In the genomic region with DNA sequence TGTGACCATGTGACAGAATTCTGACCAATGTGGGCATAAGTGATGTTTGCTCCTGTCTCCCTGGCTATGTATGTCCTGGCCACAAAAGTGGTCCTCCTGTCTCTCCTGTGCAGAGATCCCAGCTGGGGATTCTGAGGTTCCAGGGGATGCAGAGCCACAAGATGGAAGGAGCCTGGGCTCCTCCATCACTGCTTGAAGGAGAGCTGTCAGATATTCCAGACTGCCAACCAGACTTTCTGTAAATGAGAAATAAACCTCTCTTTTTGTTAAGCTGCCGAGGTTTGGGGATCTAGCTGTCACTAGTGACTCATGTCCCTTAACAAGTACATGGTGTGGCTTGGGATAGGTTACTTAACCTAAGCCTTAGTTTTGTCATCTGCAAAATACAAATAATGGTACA, we compare ENCODE assay signal across 32 cellular contexts. TPM values are rescaled to one million over a fixed set of nuclear protein-coding genes. Genes with fewer than 3 reads are reported as not detected.
"Had no signal": no experiment of that assay in that cellular context is flagged by ENCODE, and none has a peak within 500 bp of the region (broad histone marks: within the 10 kb centered on the region; RNA-seq: fewer than 3 reads in every experiment).

No MANE protein-coding gene starts in this region.

- H3K9me3 Mint-ChIP-seq: central memory CD8-positive, alpha-beta T cell had no signal

- DNase-seq: activated CD4-positive, alpha-beta T cell treated with anti-CD3 and anti-CD28 coated beads for 36 hours; activated CD4-positive, alpha-beta T cell treated with anti-CD3 and anti-CD28 coated beads, Interleukin-2, amount 10 ng/mL, durations not matched to agents 7 days and 5 days; activated CD4-positive, alpha-beta T cell treated with anti-CD3 and anti-CD28 coated beads, Interleukin-2, amount 50 U/mL, for 48 hours; activated CD8-positive, alpha-beta memory T cell treated with anti-CD3 and anti-CD28 coated beads, Interleukin-2, amount 50 U/mL, for 4 hours; activated CD8-positive, alpha-beta T cell treated with anti-CD3 and anti-CD28 coated beads, Interleukin-2, amount 10 ng/mL, durations not matched to agents 7 days and 5 days; activated effector memory CD4-positive, alpha-beta T cell treated with Interleukin-2 at 50 U/mL for 16 hours; activated naive CD4-positive, alpha-beta T cell treated with anti-CD3 and anti-CD28 coated beads, Interleukin-2, amount 10 ng/mL, durations not matched to agents 7 days and 5 days; activated naive CD8-positive, alpha-beta T cell treated with anti-CD3 and anti-CD28 coated beads, Interleukin-2, amount 50 U/mL, for 24 hours; activated T-cell treated with anti-CD3 and anti-CD28 coated beads, Interleukin-2, amount 50 U/mL, for 48 hours; anterior cingulate cortex; brain microvascular endothelial cell; MM.1S; MV-4-11; NCI-H1092 treated with DMSO at 0.1 percent for 48 hours; NCI-H1417; NCI-H187 treated with DMSO at 0.1 percent for 48 hours; NCI-H2081 treated with DMSO at 0.1 percent for 48 hours; NCI-H345; NCI-H524 treated with DMSO at 0.1 percent for 48 hours; SHP77; SJCRH30; T1000 had no signal

- H3K27me3 Mint-ChIP-seq: activated CD4-positive, alpha-beta T cell treated with anti-CD3 and anti-CD28 coated beads for 36 hours; activated CD4-positive, alpha-beta T cell treated with anti-CD3 and anti-CD28 coated beads, Interleukin-2, amount 10 ng/mL, durations not matched to agents 7 days and 5 days; activated naive CD8-positive, alpha-beta T cell; activated naive CD8-positive, alpha-beta T cell treated with anti-CD3 and anti-CD28 coated beads, Interleukin-2, amount 50 U/mL, for 24 hours; central memory CD8-positive, alpha-beta T cell had no signal

- H3K27ac ChIP-seq: brain microvascular endothelial cell, cardiac muscle cell, SJCRH30, SK-N-MC had no signal

- H3K9me3 ChIP-seq: SJCRH30 had no signal

- H3K4me1 Mint-ChIP-seq: activated CD4-positive, alpha-beta T cell treated with anti-CD3 and anti-CD28 coated beads for 36 hours; activated CD4-positive, alpha-beta T cell treated with anti-CD3 and anti-CD28 coated beads, Interleukin-2, amount 10 ng/mL, durations not matched to agents 7 days and 5 days; activated naive CD4-positive, alpha-beta T cell treated with anti-CD3 and anti-CD28 coated beads, Interleukin-2, amount 10 ng/mL, durations not matched to agents 7 days and 5 days; activated naive CD8-positive, alpha-beta T cell treated with anti-CD3 and anti-CD28 coated beads, Interleukin-2, amount 50 U/mL, for 24 hours; central memory CD8-positive, alpha-beta T cell had no signal

- H3K27me3 ChIP-seq: brain microvascular endothelial cell, cardiac muscle cell, SJCRH30 had no signal

- H3K4me1 ChIP-seq: SJCRH30 had no signal

- H3K36me3 ChIP-seq: brain microvascular endothelial cell, cardiac muscle cell, SJCRH30 had no signal

- H3K36me3 Mint-ChIP-seq: activated naive CD8-positive, alpha-beta T cell had no signal

- H3K27ac Mint-ChIP-seq: activated CD4-positive, alpha-beta T cell treated with anti-CD3 and anti-CD28 coated beads for 36 hours; activated CD4-positive, alpha-beta T cell treated with anti-CD3 and anti-CD28 coated beads, Interleukin-2, amount 10 ng/mL, durations not matched to agents 7 days and 5 days; activated CD8-positive, alpha-beta T cell treated with anti-CD3 and anti-CD28 coated beads, Interleukin-2, amount 10 ng/mL, durations not matched to agents 7 days and 5 days; activated naive CD4-positive, alpha-beta T cell treated with anti-CD3 and anti-CD28 coated beads, Interleukin-2, amount 10 ng/mL, durations not matched to agents 7 days and 5 days; activated naive CD8-positive, alpha-beta T cell; activated naive CD8-positive, alpha-beta T cell treated with anti-CD3 and anti-CD28 coated beads, Interleukin-2, amount 50 U/mL, for 24 hours had no signal

- ATAC-seq: activated CD4-positive, alpha-beta T cell treated with anti-CD3 and anti-CD28 coated beads for 36 hours; activated CD4-positive, CD25-positive, alpha-beta regulatory T cell treated with anti-CD3 and anti-CD28 coated beads, Interleukin-2, amount 50 U/mL, for 24 hours; activated CD8-positive, alpha-beta T cell treated with anti-CD3 and anti-CD28 coated beads, Interleukin-2, amount 10 ng/mL, durations not matched to agents 7 days and 5 days; activated naive CD8-positive, alpha-beta T cell treated with anti-CD3 and anti-CD28 coated beads, Interleukin-2, amount 50 U/mL, for 24 hours; Panc1 had no signal

- H3K4me3 Mint-ChIP-seq: activated CD4-positive, alpha-beta T cell treated with anti-CD3 and anti-CD28 coated beads for 36 hours; activated CD4-positive, alpha-beta T cell treated with anti-CD3 and anti-CD28 coated beads, Interleukin-2, amount 10 ng/mL, durations not matched to agents 7 days and 5 days; activated CD8-positive, alpha-beta T cell treated with anti-CD3 and anti-CD28 coated beads, Interleukin-2, amount 10 ng/mL, durations not matched to agents 7 days and 5 days; activated naive CD4-positive, alpha-beta T cell treated with anti-CD3 and anti-CD28 coated beads, Interleukin-2, amount 10 ng/mL, durations not matched to agents 7 days and 5 days; activated naive CD8-positive, alpha-beta T cell; activated naive CD8-positive, alpha-beta T cell treated with anti-CD3 and anti-CD28 coated beads, Interleukin-2, amount 50 U/mL, for 24 hours; central memory CD8-positive, alpha-beta T cell had no signal

- H3K4me3 ChIP-seq: cardiac muscle cell, SJCRH30, SK-N-MC had no signal

RNA-seq across cellular contexts. Expression of a gene that starts 21.9 kb away (rescaled TPM):
- total RNA-seq: activated CD4-positive, alpha-beta T cell treated with anti-CD3 and anti-CD28 coated beads for 36 hours; activated CD4-positive, alpha-beta T cell treated with anti-CD3 and anti-CD28 coated beads, Interleukin-2, amount 10 ng/mL, durations not matched to agents 7 days and 5 days; activated CD8-positive, alpha-beta T cell treated with anti-CD3 and anti-CD28 coated beads, Interleukin-2, amount 10 ng/mL, durations not matched to agents 7 days and 5 days; chondrocyte; NCI-H460; T-helper 1 cell treated with Interleukin-12 subunit alpha and Interleukin-12 subunit beta and Interleukin-4 antibody, amounts not matched to agents 30 ng/mL and 1 ng/mL, for 36 hours; T-helper 2 cell treated with Interferon-gamma antibody and Interleukin-4, amounts not matched to agents 100 ng/mL and 5 ng/mL, for 36 hours had no signal
- polyA plus RNA-seq: cardiac muscle cell had no signal
